8 cellular contexts compared by ENCODE assay signal in genomic region chr1:119275145-119275929, GRCh38.
DNase-seq lines count a peak whose midpoint lies in the region; ATAC-seq and TF ChIP-seq lines count a peak whose summit lies in the region.

No MANE protein-coding gene starts in this region.

- H3K9me3 Mint-ChIP-seq in activated T-cell treated with anti-CD3 and anti-CD28 coated beads, Interleukin-2, amount 50 U/mL, for 4 hours = no peaks in the 10 kb centered on the region
- no peaks in the 10 kb centered on the region for H3K9me3 Mint-ChIP-seq in activated T-cell treated with anti-CD3 and anti-CD28 coated beads, Interleukin-2, amount 50 U/mL, for 24 hours

- peak in 1 of 2 donors; percentile 46 for ATAC-seq in activated T-cell treated with anti-CD3 and anti-CD28 coated beads, Interleukin-2, amount 50 U/mL, for 4 hours
- peak; percentile 73 for ATAC-seq in HG02938 (IDR thresholded peaks at IDR 0.05; ENCODE audit: unreplicated experiment)
- no peak for ATAC-seq in HG03025 (IDR thresholded peaks at IDR 0.05; ENCODE audit: low FRiP score, unreplicated experiment)

- no peaks in the 10 kb centered on the region for H3K36me3 Mint-ChIP-seq in activated T-cell treated with anti-CD3 and anti-CD28 coated beads, Interleukin-2, amount 50 U/mL, for 4 hours (ENCODE audit: insufficient read depth)
- H3K36me3 Mint-ChIP-seq in activated T-cell treated with anti-CD3 and anti-CD28 coated beads, Interleukin-2, amount 50 U/mL, for 24 hours (ENCODE audit: low read depth) = no peaks in the 10 kb centered on the region

- H3K27ac Mint-ChIP-seq in activated T-cell treated with anti-CD3 and anti-CD28 coated beads, Interleukin-2, amount 50 U/mL, for 24 hours = no peak overlapping the region

- TF ChIP-seq CTCF in fibroblast of the aortic adventitia (IDR thresholded peaks at IDR 0.05; ENCODE audit: insufficient read depth, low read length) = peak; percentile 92

- peak; percentile 11 for DNase-seq in activated T-cell treated with anti-CD3 and anti-CD28 coated beads, Interleukin-2, amount 50 U/mL, for 4 hours
- DNase-seq in activated T-cell treated with anti-CD3 and anti-CD28 coated beads, Interleukin-2, amount 50 U/mL, for 24 hours = no peak
- DNase-seq in NCI-H345 (lab: John Stamatoyannopoulos, UW) (peak; percentile 43), fibroblast of the aortic adventitia (ENCODE audit: low read depth) (peak; percentile 86), pons (ENCODE audit: low spot score) (peak; percentile 45)
- peak; percentile 6 to 19 for DNase-seq in activated CD4-positive, alpha-beta T cell treated with anti-CD3 and anti-CD28 coated beads, Interleukin-2, amount 50 U/mL, for 4 hours

- peaks cover 4% of the 10 kb centered on the region for H3K27me3 Mint-ChIP-seq in activated T-cell treated with anti-CD3 and anti-CD28 coated beads, Interleukin-2, amount 50 U/mL, for 4 hours (ENCODE audit: low read depth)
- H3K27me3 Mint-ChIP-seq in activated T-cell treated with anti-CD3 and anti-CD28 coated beads, Interleukin-2, amount 50 U/mL, for 24 hours = peaks cover 8% of the 10 kb centered on the region

- no peak overlapping the region for H3K4me3 Mint-ChIP-seq in activated T-cell treated with anti-CD3 and anti-CD28 coated beads, Interleukin-2, amount 50 U/mL, for 4 hours
- H3K4me3 Mint-ChIP-seq in activated T-cell treated with anti-CD3 and anti-CD28 coated beads, Interleukin-2, amount 50 U/mL, for 24 hours = no peak overlapping the region

- H3K4me1 Mint-ChIP-seq in activated T-cell treated with anti-CD3 and anti-CD28 coated beads, Interleukin-2, amount 50 U/mL, for 4 hours (ENCODE audit: low read depth) = no peaks in the 10 kb centered on the region
- no peaks in the 10 kb centered on the region for H3K4me1 Mint-ChIP-seq in activated T-cell treated with anti-CD3 and anti-CD28 coated beads, Interleukin-2, amount 50 U/mL, for 24 hours (ENCODE audit: low read depth)

- H3K4me3 ChIP-seq in fibroblast of the aortic adventitia (ENCODE audit: low read depth, low read length) = no peak overlapping the region
